Comparison of ENCODE assay signal across 1 cellular context in genomic region chr6:27545271-27546046, GRCh38.
TF ChIP-seq lines count a peak whose summit lies in the region.

No MANE protein-coding gene starts in this region.

TF ChIP-seq in K562, 482 proteins besides CTCF, POLR2A, EP300 and RAD21 (continued from another document and continues in another):
- TF ChIP-seq ZNF318 (IDR thresholded peaks at IDR 0.05; ENCODE audit: borderline replicate concordance in 1 of 2, low read depth in 1 of 2) (no peak; a peak in 1 of 4 replicates), MED1 (CRISPR knock-in tag; IDR thresholded peaks at IDR 0.05; ENCODE audit: borderline replicate concordance) (no peak), CAMTA2 (CRISPR knock-in tag; conservative IDR thresholded peaks at IDR 0.05) (no peak), ZNF407 (IDR thresholded peaks at IDR 0.05; ENCODE audit: low read depth) (peak; percentile 74), SMAD4 (CRISPR knock-in tag; conservative IDR thresholded peaks at IDR 0.05) (0 out of 2 replicates have a peak, but pooled peaks have one; percentile 48), AFF4 (CRISPR knock-in tag; IDR thresholded peaks at IDR 0.05) (peak; percentile 18; the same call in 1 of the 2 replicates), ZNF316 (IDR thresholded peaks at IDR 0.05) (no peak; the same call in 1 of the 2 replicates), PTTG1 (tag; IDR thresholded peaks at IDR 0.05; ENCODE audit: low read depth) (no peak), ZNF584 (CRISPR knock-in tag; IDR thresholded peaks at IDR 0.05; ENCODE audit: low read depth) (no peak; the same call in 1 of the 2 replicates), ZFP1 (CRISPR knock-in tag; IDR thresholded peaks at IDR 0.05) (no peak), SIX5 (IDR thresholded peaks at IDR 0.05; ENCODE audit: borderline replicate concordance in 1 of 2, insufficient read depth in 1 of 2, low read depth in 1 of 2, low read length in 2 of 2) (no peak), ZBTB17 (CRISPR knock-in tag; IDR thresholded peaks at IDR 0.05) (0 out of 2 replicates have a peak, but pooled peaks have one; percentile 8), SRF (CRISPR knock-in tag; IDR thresholded peaks at IDR 0.05) (peak in 1 of 2 experiments; percentile 16; a peak in 1 of 4 replicates), FOXK2 (conservative IDR thresholded peaks at IDR 0.05 in 1 of 2, IDR thresholded peaks at IDR 0.05 in 1 of 2; ENCODE audit: low read depth in 2 of 2) (peak in 1 of 2 experiments; percentile 78; a peak in 1 of 4 replicates), ELK1 (CRISPR knock-in tag; IDR thresholded peaks at IDR 0.05) (no peak), ZNF280A (IDR thresholded peaks at IDR 0.05; ENCODE audit: low read depth, partially characterized antibody) (no peak), NCOR1 (IDR thresholded peaks at IDR 0.05) (no peak), ZNF398 (CRISPR knock-in tag; IDR thresholded peaks at IDR 0.05) (no peak), ATF2 (CRISPR knock-in tag; IDR thresholded peaks at IDR 0.05) (no peak), SAP30 (IDR thresholded peaks at IDR 0.05; ENCODE audit: borderline replicate concordance, insufficient read depth, low read depth, low read length, poor library complexity, severe bottlenecking) (no peak), RHOXF2B (CRISPR knock-in tag; conservative IDR thresholded peaks at IDR 0.05) (no peak)
